ENCODE assay signal across 17 cellular contexts in the genomic region with DNA sequence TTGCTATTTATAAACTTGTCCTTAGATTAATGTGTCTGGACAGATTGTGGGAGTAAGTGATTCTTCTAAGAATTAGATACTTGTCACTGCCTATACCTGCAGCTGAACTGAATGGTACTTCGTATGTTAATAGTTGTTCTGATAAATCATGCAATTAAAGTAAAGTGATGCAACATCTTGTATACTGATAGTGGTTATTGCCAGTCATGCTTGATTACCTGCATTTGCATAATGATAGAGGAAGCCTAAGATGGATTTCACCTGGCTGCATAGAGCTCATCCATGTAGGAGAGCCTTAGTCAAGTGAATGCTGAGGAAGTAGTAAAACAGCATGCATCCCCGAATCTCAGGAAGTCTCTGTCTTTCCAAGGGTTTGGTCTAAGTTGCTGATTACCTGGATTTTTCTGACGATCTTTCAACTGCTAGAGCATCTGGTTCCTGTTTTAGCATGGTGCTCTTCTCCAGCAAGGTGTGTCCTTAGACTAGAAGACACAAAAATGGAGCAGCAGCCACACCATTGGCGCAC.
DNase-seq lines count a peak whose midpoint lies in the region; ATAC-seq and TF ChIP-seq lines count a peak whose summit lies in the region.
"Had no signal": no experiment of that assay in that cellular context is flagged by ENCODE, and none has a peak within 500 bp of the region (broad histone marks: within the 10 kb centered on the region; RNA-seq: fewer than 3 reads in every experiment).

No MANE protein-coding gene starts in this region.

- intact Hi-C loops in A673 (cut with micrococcal nuclease; ENCODE audit: unreplicated experiment): no loop called here
- intact Hi-C loops in esophagus squamous epithelium (cut with DNase I): no loop called here

- WGBS in esophagus squamous epithelium, 2 donors: 63 to 79% methylated on average over 4 of the region's 4 CpGs
- WGBS in trophoblast cell (ENCODE audit: extremely low coverage, insufficient coverage, insufficient read length): no CpG with 5 or more reads among the region's 4 CpGs

- H3K4me1 ChIP-seq in A673 (ENCODE audit: insufficient read depth, low read length, poor library complexity, severe bottlenecking) (peaks cover 41% of the 10 kb centered on the region), esophagus squamous epithelium (peaks cover 0 to 46% (median 17%) of the 10 kb centered on the region in 3 donors), trophoblast cell (ENCODE audit: control insufficient read depth in 1 of 2, insufficient read depth in 2 of 2, low read length in 2 of 2) (peaks cover 7% of the 10 kb centered on the region in 2 experiments)

- ATAC-seq in HG03521 (IDR thresholded peaks at IDR 0.05; ENCODE audit: unreplicated experiment): no peak
- ATAC-seq: GM12878 had no signal

- no peak overlapping the region for H4K12ac ChIP-seq in trophoblast cell (ENCODE audit: low read depth, low read length)

- H3K4me2 ChIP-seq in trophoblast cell (ENCODE audit: low read length): no peak overlapping the region

- DNase-seq in A673 (ENCODE audit: low spot score): peak; percentile 90
- peak; percentile 18 to 38 for DNase-seq in NCI-H526 (lab: John Stamatoyannopoulos, UW)
- no peak for DNase-seq in esophagus squamous epithelium (lab: John Stamatoyannopoulos, UW)
- no peak for DNase-seq in trophoblast cell
- DNase-seq in hippocampal formation (lab: John Stamatoyannopoulos, UW): no peak
- no peak for DNase-seq in substantia nigra (lab: John Stamatoyannopoulos, UW)
- DNase-seq in T-helper 2 cell: no peak
- DNase-seq: AML-193, Caco-2, H7, NCI-H146, NCI-H2107, NCI-H446, NCI-H82, SHP77 treated with DMSO at 0.1 percent for 48 hours had no signal

- no peak overlapping the region for H2BK5ac ChIP-seq in trophoblast cell (ENCODE audit: low read depth, low read length, poor library complexity)

- H3K36me3 ChIP-seq in A673 (ENCODE audit: insufficient read depth, low read length, poor library complexity, severe bottlenecking) (no peaks in the 10 kb centered on the region), esophagus squamous epithelium (peaks cover 0 to 5% (median 0%) of the 10 kb centered on the region in 3 donors), trophoblast cell (ENCODE audit: control insufficient read depth in 1 of 2, insufficient read depth in 2 of 2, low read length in 2 of 2) (no peaks in the 10 kb centered on the region)

- H3K9me3 ChIP-seq in A673 (ENCODE audit: low read depth, low read length, poor library complexity, severe bottlenecking): no peaks in the 10 kb centered on the region
- no peaks in the 10 kb centered on the region for H3K9me3 ChIP-seq in esophagus squamous epithelium
- H3K9me3 ChIP-seq in trophoblast cell (ENCODE audit: insufficient read depth, low read depth, low read length): no peaks in the 10 kb centered on the region
- H3K9me3 ChIP-seq: Caco-2 had no signal

- POLR2A ChIA-PET in A673 (lab: Charles Lee; ENCODE audit: low non-redundant PET): no interaction called here

- H3K27ac ChIP-seq in A673 (ENCODE audit: low read depth, low read length, poor library complexity, severe bottlenecking) (peak overlapping the region; percentile 59), esophagus squamous epithelium (peak overlapping the region; percentile 25 to 65 (median 54)), trophoblast cell (ENCODE audit: low read depth, low read length) (no peak overlapping the region), substantia nigra (ENCODE audit: low read depth, low read length, poor library complexity, severe bottlenecking) (no peak overlapping the region)

- CTCF ChIA-PET in A673 (lab: Charles Lee): no interaction called here

- peak overlapping the region; percentile 24 for H2BK12ac ChIP-seq in trophoblast cell (ENCODE audit: low read length)

- H3K79me1 ChIP-seq in trophoblast cell (ENCODE audit: low read length): peaks cover 8% of the 10 kb centered on the region

- H2BK120ac ChIP-seq in trophoblast cell (ENCODE audit: insufficient read depth, low read length, poor library complexity): no peak overlapping the region

- peak overlapping the region; percentile 57 for H4K91ac ChIP-seq in trophoblast cell (ENCODE audit: low read depth, low read length)

- TF ChIP-seq POLR2A in esophagus squamous epithelium (IDR thresholded peaks at IDR 0.05): no peak

- H3K4me3 ChIP-seq in A673 (ENCODE audit: low read depth, low read length, poor library complexity, severe bottlenecking) (no peak overlapping the region), esophagus squamous epithelium (no peak overlapping the region), trophoblast cell (ENCODE audit: low read depth, low read length) (no peak overlapping the region)
- H3K4me3 ChIP-seq: GM12878 had no signal

- H4K8ac ChIP-seq in trophoblast cell (ENCODE audit: low read depth, low read length): no peak overlapping the region

- H3K14ac ChIP-seq in trophoblast cell (ENCODE audit: low read length): no peak overlapping the region

- BruUV-seq in A673 (replicated peaks; lab: Mats Ljungman, UMichigan): no TSS peak

- H2AK5ac ChIP-seq in trophoblast cell (ENCODE audit: low read length): no peak overlapping the region

- H3K23ac ChIP-seq in trophoblast cell (ENCODE audit: low read length): no peak overlapping the region

- H3K4ac ChIP-seq in trophoblast cell (ENCODE audit: low read depth, low read length): no peak overlapping the region

- H3K9ac ChIP-seq in trophoblast cell (ENCODE audit: low read length): no peak overlapping the region

- no peak for TF ChIP-seq CTCF in A673 (conservative IDR thresholded peaks at IDR 0.05; ENCODE audit: low read depth, low read length)
- no peak for TF ChIP-seq CTCF in esophagus squamous epithelium (IDR thresholded peaks at IDR 0.05)

- H3K27me3 ChIP-seq in A673 (replicated peaks; ENCODE audit: insufficient read depth, low read depth, low read length, poor library complexity): no peaks in the 10 kb centered on the region
- no peaks in the 10 kb centered on the region for H3K27me3 ChIP-seq in esophagus squamous epithelium
- no peaks in the 10 kb centered on the region for H3K27me3 ChIP-seq in trophoblast cell (ENCODE audit: insufficient read depth, low read length)

- H3K18ac ChIP-seq in trophoblast cell (ENCODE audit: low read length): no peak overlapping the region

- H2AFZ ChIP-seq in trophoblast cell (ENCODE audit: insufficient read depth, low read length, poor library complexity): no peak overlapping the region

- H3K79me2 ChIP-seq in trophoblast cell (ENCODE audit: control insufficient read depth, insufficient read depth, low read length, poor library complexity): no peaks in the 10 kb centered on the region

Comparison
In these comparisons a context has a peak if more than half of its experiments do, and no peak if none do; other contexts are left out.
1. DNase-seq: peak in A673 (single experiment) and NCI-H526 (2 of 2); none in esophagus squamous epithelium (single experiment), trophoblast cell (0 of 2), hippocampal formation (0 of 2), substantia nigra (0 of 49) and T-helper 2 cell (0 of 5).
2. H3K27ac ChIP-seq: peak in A673 (single experiment) and esophagus squamous epithelium (4 of 4); none in trophoblast cell (single experiment) and substantia nigra (single experiment).